ENCODE assay signal across 8 cellular contexts in genomic region chr19:56398809-56399208, GRCh38.
"Had no signal": no experiment of that assay in that cellular context is flagged by ENCODE, and none has a peak within 500 bp of the region (broad histone marks: within the 10 kb centered on the region; RNA-seq: fewer than 3 reads in every experiment).

No MANE protein-coding gene starts in this region.

- H3K4me3 ChIP-seq: GM23338 had no signal

- H3K4me2 ChIP-seq: GM23338 had no signal

- H2AFZ ChIP-seq: GM23338 had no signal

- H3K27ac Mint-ChIP-seq: GM23338, H9, IgD-negative memory B cell had no signal

- H3K27ac ChIP-seq: HL-60 had no signal

- H3K27me3 Mint-ChIP-seq: IgD-negative memory B cell had no signal

- H3K4me3 Mint-ChIP-seq: GM23338, H9 had no signal

- DNase-seq: H9, HCEC 1CT had no signal

- FAIRE-seq: H1, H54, HepG2 had no signal

- ATAC-seq: GM23338, HepG2 had no signal
